In genomic region chr16:73143681-73144370, GRCh38 we compare ENCODE assay signal across 1 cellular context.
A peak's percentile ranks its signal among the peaks of the same experiment; 100 is the strongest.
TF ChIP-seq lines count a peak whose summit lies in the region.

No MANE protein-coding gene starts in this region.

TF ChIP-seq in HEK293, 187 proteins besides CTCF, POLR2A, EP300 and RAD21 (continued from another document):
- TF ChIP-seq ZNF518A (tag by site-specific recombination; conservative IDR thresholded peaks at IDR 0.05; ENCODE audit: low read depth): no peak
- TF ChIP-seq ZNF555 (tag by site-specific recombination; conservative IDR thresholded peaks at IDR 0.05): no peak
- TF ChIP-seq OVOL3 (tag by site-specific recombination; IDR thresholded peaks at IDR 0.05): no peak
- TF ChIP-seq MYNN (tag by site-specific recombination; IDR thresholded peaks at IDR 0.05; ENCODE audit: borderline replicate concordance): no peak
- TF ChIP-seq ZNF777 (tag by site-specific recombination; IDR thresholded peaks at IDR 0.05; ENCODE audit: borderline replicate concordance): no peak
- no peak for TF ChIP-seq ZNF157 (tag by site-specific recombination; IDR thresholded peaks at IDR 0.05)
- TF ChIP-seq ZNF350 (tag by site-specific recombination; IDR thresholded peaks at IDR 0.05): no peak
- TF ChIP-seq, protein P1, sequence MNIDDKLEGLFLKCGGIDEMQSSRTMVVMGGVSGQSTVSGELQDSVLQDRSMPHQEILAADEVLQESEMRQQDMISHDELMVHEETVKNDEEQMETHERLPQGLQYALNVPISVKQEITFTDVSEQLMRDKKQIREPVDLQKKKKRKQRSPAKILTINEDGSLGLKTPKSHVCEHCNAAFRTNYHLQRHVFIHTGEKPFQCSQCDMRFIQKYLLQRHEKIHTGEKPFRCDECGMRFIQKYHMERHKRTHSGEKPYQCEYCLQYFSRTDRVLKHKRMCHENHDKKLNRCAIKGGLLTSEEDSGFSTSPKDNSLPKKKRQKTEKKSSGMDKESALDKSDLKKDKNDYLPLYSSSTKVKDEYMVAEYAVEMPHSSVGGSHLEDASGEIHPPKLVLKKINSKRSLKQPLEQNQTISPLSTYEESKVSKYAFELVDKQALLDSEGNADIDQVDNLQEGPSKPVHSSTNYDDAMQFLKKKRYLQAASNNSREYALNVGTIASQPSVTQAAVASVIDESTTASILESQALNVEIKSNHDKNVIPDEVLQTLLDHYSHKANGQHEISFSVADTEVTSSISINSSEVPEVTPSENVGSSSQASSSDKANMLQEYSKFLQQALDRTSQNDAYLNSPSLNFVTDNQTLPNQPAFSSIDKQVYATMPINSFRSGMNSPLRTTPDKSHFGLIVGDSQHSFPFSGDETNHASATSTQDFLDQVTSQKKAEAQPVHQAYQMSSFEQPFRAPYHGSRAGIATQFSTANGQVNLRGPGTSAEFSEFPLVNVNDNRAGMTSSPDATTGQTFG (tag by site-specific recombination; IDR thresholded peaks at IDR 0.05; ENCODE audit: borderline replicate concordance): no peak
- TF ChIP-seq, protein P2, sequence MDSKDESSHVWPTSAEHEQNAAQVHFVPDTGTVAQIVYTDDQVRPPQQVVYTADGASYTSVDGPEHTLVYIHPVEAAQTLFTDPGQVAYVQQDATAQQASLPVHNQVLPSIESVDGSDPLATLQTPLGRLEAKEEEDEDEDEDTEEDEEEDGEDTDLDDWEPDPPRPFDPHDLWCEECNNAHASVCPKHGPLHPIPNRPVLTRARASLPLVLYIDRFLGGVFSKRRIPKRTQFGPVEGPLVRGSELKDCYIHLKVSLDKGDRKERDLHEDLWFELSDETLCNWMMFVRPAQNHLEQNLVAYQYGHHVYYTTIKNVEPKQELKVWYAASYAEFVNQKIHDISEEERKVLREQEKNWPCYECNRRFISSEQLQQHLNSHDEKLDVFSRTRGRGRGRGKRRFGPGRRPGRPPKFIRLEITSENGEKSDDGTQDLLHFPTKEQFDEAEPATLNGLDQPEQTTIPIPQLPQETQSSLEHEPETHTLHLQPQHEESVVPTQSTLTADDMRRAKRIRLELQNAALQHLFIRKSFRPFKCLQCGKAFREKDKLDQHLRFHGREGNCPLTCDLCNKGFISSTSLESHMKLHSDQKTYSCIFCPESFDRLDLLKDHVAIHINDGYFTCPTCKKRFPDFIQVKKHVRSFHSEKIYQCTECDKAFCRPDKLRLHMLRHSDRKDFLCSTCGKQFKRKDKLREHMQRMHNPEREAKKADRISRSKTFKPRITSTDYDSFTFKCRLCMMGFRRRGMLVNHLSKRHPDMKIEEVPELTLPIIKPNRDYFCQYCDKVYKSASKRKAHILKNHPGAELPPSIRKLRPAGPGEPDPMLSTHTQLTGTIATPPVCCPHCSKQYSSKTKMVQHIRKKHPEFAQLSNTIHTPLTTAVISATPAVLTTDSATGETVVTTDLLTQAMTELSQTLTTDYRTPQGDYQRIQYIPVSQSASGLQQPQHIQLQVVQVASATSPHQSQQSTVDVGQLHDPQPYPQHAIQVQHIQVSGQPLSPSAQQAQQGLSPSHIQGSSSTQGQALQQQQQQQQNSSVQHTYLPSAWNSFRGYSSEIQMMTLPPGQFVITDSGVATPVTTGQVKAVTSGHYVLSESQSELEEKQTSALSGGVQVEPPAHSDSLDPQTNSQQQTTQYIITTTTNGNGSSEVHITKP (tag by site-specific recombination; IDR thresholded peaks at IDR 0.05): peak; percentile 97
- TF ChIP-seq, protein P3, sequence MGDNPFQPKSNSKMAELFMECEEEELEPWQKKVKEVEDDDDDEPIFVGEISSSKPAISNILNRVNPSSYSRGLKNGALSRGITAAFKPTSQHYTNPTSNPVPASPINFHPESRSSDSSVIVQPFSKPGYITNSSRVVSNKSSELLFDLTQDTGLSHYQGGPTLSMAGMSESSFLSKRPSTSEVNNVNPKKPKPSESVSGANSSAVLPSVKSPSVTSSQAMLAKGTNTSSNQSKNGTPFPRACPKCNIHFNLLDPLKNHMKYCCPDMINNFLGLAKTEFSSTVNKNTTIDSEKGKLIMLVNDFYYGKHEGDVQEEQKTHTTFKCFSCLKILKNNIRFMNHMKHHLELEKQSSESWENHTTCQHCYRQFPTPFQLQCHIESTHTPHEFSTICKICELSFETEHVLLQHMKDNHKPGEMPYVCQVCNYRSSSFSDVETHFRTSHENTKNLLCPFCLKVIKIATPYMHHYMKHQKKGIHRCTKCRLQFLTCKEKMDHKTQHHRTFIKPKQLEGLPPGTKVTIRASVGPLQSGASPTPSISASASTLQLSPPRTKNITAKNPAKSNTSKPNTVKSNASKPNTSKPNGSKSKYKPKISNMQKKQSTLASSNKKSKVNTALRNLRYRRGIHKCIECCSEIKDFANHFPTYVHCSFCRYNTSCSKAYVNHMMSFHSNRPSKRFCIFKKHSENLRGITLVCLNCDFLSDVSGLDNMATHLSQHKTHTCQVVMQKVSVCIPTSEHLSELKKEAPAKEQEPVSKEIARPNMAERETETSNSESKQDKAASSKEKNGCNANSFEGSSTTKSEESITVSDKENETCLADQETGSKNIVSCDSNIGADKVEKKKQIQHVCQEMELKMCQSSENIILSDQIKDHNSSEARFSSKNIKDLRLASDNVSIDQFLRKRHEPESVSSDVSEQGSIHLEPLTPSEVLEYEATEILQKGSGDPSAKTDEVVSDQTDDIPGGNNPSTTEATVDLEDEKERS (tag by site-specific recombination; IDR thresholded peaks at IDR 0.05): no peak
- peak; percentile 36 for TF ChIP-seq ZNF335 (tag by site-specific recombination; conservative IDR thresholded peaks at IDR 0.05)
- no peak for TF ChIP-seq HIC1 (tag by site-specific recombination; IDR thresholded peaks at IDR 0.05)
- no peak for TF ChIP-seq ZNF645 (tag by site-specific recombination; IDR thresholded peaks at IDR 0.05)
- no peak for TF ChIP-seq ZSCAN30 (tag by site-specific recombination; IDR thresholded peaks at IDR 0.05)
- no peak for TF ChIP-seq GLI4 (tag by site-specific recombination; IDR thresholded peaks at IDR 0.05)
- no peak for TF ChIP-seq ZNF2 (tag by site-specific recombination; IDR thresholded peaks at IDR 0.05)
